In genomic region chr1:109254621-109255096, GRCh38 we compare ENCODE assay signal across 12 cellular contexts. TPM values are rescaled to one million over a fixed set of nuclear protein-coding genes. Genes with fewer than 3 reads are reported as not detected.
A peak's percentile ranks its signal among the peaks of the same experiment; 100 is the strongest.
DNase-seq lines count a peak whose midpoint lies in the region; ATAC-seq, FAIRE-seq and TF ChIP-seq lines count a peak whose summit lies in the region.
"Had no signal": no experiment of that assay in that cellular context is flagged by ENCODE, and none has a peak within 500 bp of the region (broad histone marks: within the 10 kb centered on the region; RNA-seq: fewer than 3 reads in every experiment).

No MANE protein-coding gene starts in this region.

- no peak for TF ChIP-seq CTCF in H9 (conservative IDR thresholded peaks at IDR 0.05)
- TF ChIP-seq CTCF in astrocyte (IDR thresholded peaks at IDR 0.05; ENCODE audit: insufficient read depth, low read depth, low read length), result no peak
- TF ChIP-seq CTCF in kidney (IDR thresholded peaks at IDR 0.05; ENCODE audit: borderline replicate concordance, extremely low read depth, insufficient read depth), result no peak

- H3K9me3 Mint-ChIP-seq in H9 (peaks cover 14 to 21% of the 10 kb centered on the region in 2 experiments), astrocyte (ENCODE audit: unreplicated experiment) (no peaks in the 10 kb centered on the region)

- ATAC-seq in GM18498 (IDR thresholded peaks at IDR 0.05; ENCODE audit: unreplicated experiment), result no peak

- no peaks in the 10 kb centered on the region for H3K9me3 ChIP-seq in H9 (ENCODE audit: control insufficient read depth, low read depth, low read length)
- no peaks in the 10 kb centered on the region for H3K9me3 ChIP-seq in astrocyte (ENCODE audit: insufficient read depth, low read depth, low read length)
- H3K9me3 ChIP-seq in kidney (ENCODE audit: control insufficient read depth in 1 of 2, low read length in 2 of 2), result no peaks in the 10 kb centered on the region
- no peaks in the 10 kb centered on the region for H3K9me3 ChIP-seq in skeletal muscle tissue (ENCODE audit: control insufficient read depth in 3 of 3, low read length in 3 of 3)

- H4K8ac ChIP-seq in H9 (replicated peaks; ENCODE audit: insufficient read length, low read depth, low read length), result no peak overlapping the region

- no peak overlapping the region for H3K4ac ChIP-seq in H9 (ENCODE audit: low read depth, low read length)

- H2BK5ac ChIP-seq in H9 (ENCODE audit: insufficient read length, low read length), result no peak overlapping the region

- H4K5ac ChIP-seq in H9 (ENCODE audit: insufficient read length, low read depth, low read length), result no peak overlapping the region

- H3K4me1 Mint-ChIP-seq in H9 (peaks cover 43 to 53% of the 10 kb centered on the region in 2 experiments), astrocyte (ENCODE audit: low read depth, unreplicated experiment) (peaks cover 13% of the 10 kb centered on the region)

- no peak overlapping the region for H3K4me3 ChIP-seq in astrocyte (ENCODE audit: insufficient read depth, low read depth, low read length)
- H3K4me3 ChIP-seq in kidney (ENCODE audit: low read length in 2 of 2), result peak overlapping the region in 1 of 2 donors; percentile 3
- peak overlapping the region in 1 of 3 donors; percentile 36 for H3K4me3 ChIP-seq in skeletal muscle tissue (ENCODE audit: low read length in 3 of 3)

- H3K23me2 ChIP-seq in H9 (ENCODE audit: insufficient read length, low read depth, low read length, poor library complexity, severe bottlenecking), result peaks cover 5% of the 10 kb centered on the region

- in situ Hi-C loops in G401 (cut with HindIII; ENCODE audit: low sequenced_read_pairs), result no loop called here

- H2BK15ac ChIP-seq in H9 (ENCODE audit: low read depth, low read length), result no peak overlapping the region; the same call in 1 of the 2 replicates

- H3K4me1 ChIP-seq in H9 (ENCODE audit: insufficient read depth, low read length) (no peaks in the 10 kb centered on the region; the same call in 1 of the 2 replicates), astrocyte (ENCODE audit: insufficient read depth, low read length) (peaks cover 26% of the 10 kb centered on the region), kidney (ENCODE audit: control insufficient read depth in 1 of 2, insufficient read depth in 1 of 2, low read depth in 1 of 2, low read length in 2 of 2) (peaks cover 17 to 34% of the 10 kb centered on the region in 2 donors), skeletal muscle tissue (ENCODE audit: control insufficient read depth in 3 of 3, insufficient read depth in 3 of 3, low read length in 3 of 3) (peaks cover 27 to 47% (median 32%) of the 10 kb centered on the region in 3 donors)

- H3K23ac ChIP-seq in H9 (ENCODE audit: insufficient read length, low read depth, low read length), result no peak overlapping the region

- H3K27ac ChIP-seq in H9 (ENCODE audit: insufficient read length, low read depth, low read length) (no peak overlapping the region), astrocyte (ENCODE audit: low read depth, low read length) (no peak overlapping the region), kidney (ENCODE audit: low read depth in 2 of 2, low read length in 2 of 2) (peak overlapping the region; percentile 85 to 91), skeletal muscle tissue (ENCODE audit: low read depth, low read length) (no peak overlapping the region)

- no CpG with 5 or more reads among the region's 7 CpGs for WGBS in H9 (ENCODE audit: extremely low coverage, insufficient read length, low lambda C conversion rate)

- no peak for FAIRE-seq in astrocyte (lab: Jason Lieb, UNC)
- no peak for FAIRE-seq in kidney (lab: Jason Lieb, UNC)

- H4K91ac ChIP-seq in H9 (ENCODE audit: insufficient read length, low read depth, low read length), result no peak overlapping the region

- no peak overlapping the region for H2AK5ac ChIP-seq in H9 (ENCODE audit: insufficient read length, low read length)

- H3K4me3 Mint-ChIP-seq in H9 (peak overlapping the region; percentile 41 to 67; a peak in 2 of 5 replicates), astrocyte (ENCODE audit: unreplicated experiment) (no peak overlapping the region)

- no peak overlapping the region for H2BK20ac ChIP-seq in H9 (ENCODE audit: low read depth, low read length, poor library complexity, severe bottlenecking)

- H3K27ac Mint-ChIP-seq in H9 (no peak overlapping the region; a peak in 2 of 7 replicates), astrocyte (ENCODE audit: unreplicated experiment) (peak overlapping the region; percentile 41)

- H3K56ac ChIP-seq in H9 (ENCODE audit: insufficient read length, low read depth, low read length), result no peak overlapping the region

- H3K18ac ChIP-seq in H9 (ENCODE audit: insufficient read length, low read depth, low read length), result peak overlapping the region; percentile 58

- no peak overlapping the region for H3T11ph ChIP-seq in H9 (ENCODE audit: low read length)

- no peaks in the 10 kb centered on the region for H3K79me1 ChIP-seq in H9 (ENCODE audit: insufficient read depth, low read depth, low read length, poor library complexity, severe bottlenecking)

- H4K20me1 ChIP-seq in H9 (ENCODE audit: control insufficient read depth, insufficient read depth, insufficient read length), result no peaks in the 10 kb centered on the region
- H4K20me1 ChIP-seq in astrocyte (ENCODE audit: insufficient read depth, low read length), result no peaks in the 10 kb centered on the region

- DNase-seq in H9 (no peak), astrocyte (ENCODE audit: low read depth) (no peak), kidney (peak; percentile 84), G401 (ENCODE audit: low spot score) (no peak)
- no peak for DNase-seq in activated T-cell treated with anti-CD3 and anti-CD28 coated beads, Interleukin-2, amount 50 U/mL, for 1 hour
- no peak for DNase-seq in NK-92 treated with Interleukin-12 subunit alpha and Interleukin-12 subunit beta, amount 100 ng/mL, for 24 hours (lab: John Stamatoyannopoulos, UW)
- DNase-seq: activated CD8-positive, alpha-beta memory T cell treated with anti-CD3 and anti-CD28 coated beads, Interleukin-2, amount 50 U/mL, for 4 hours; NCI-H2081; stimulated activated CD8-positive, alpha-beta memory T cell treated with anti-CD3 and anti-CD28 coated beads, Interleukin-4, amount 100 ng/mL, for 48 hours had no signal

- H3K36me3 ChIP-seq in astrocyte (ENCODE audit: insufficient read depth, low read length) (no peaks in the 10 kb centered on the region), kidney (ENCODE audit: control insufficient read depth in 1 of 2, insufficient read depth in 2 of 2, low read length in 2 of 2) (no peaks in the 10 kb centered on the region), skeletal muscle tissue (ENCODE audit: control insufficient read depth in 3 of 3, insufficient read depth in 3 of 3, low read length in 3 of 3) (peaks cover 0 to 6% (median 2%) of the 10 kb centered on the region in 3 donors)

- H3K27me3 ChIP-seq in H9 (ENCODE audit: insufficient read depth, low read length) (peaks cover 4% of the 10 kb centered on the region; the same call in 1 of the 2 replicates), astrocyte (ENCODE audit: insufficient read depth, low read length) (no peaks in the 10 kb centered on the region), skeletal muscle tissue (ENCODE audit: control insufficient read depth in 3 of 3, insufficient read depth in 3 of 3, low read length in 3 of 3) (peaks cover 0 to 3% (median 0%) of the 10 kb centered on the region in 3 donors)

- H2AFZ ChIP-seq in H9 (ENCODE audit: low read length) (no peak overlapping the region), astrocyte (ENCODE audit: low read depth, low read length) (peak overlapping the region; percentile 19)

- peaks cover 25 to 40% (median 33%) of the 10 kb centered on the region in 3 experiments for H3K36me3 Mint-ChIP-seq in H9 (ENCODE audit: insufficient read depth in 1 of 3, low read depth in 3 of 3)
- peaks cover 9% of the 10 kb centered on the region for H3K36me3 Mint-ChIP-seq in astrocyte (ENCODE audit: low read depth, unreplicated experiment)

- H3K27me3 Mint-ChIP-seq in H9 (ENCODE audit: low read depth) (peaks cover 24% of the 10 kb centered on the region), astrocyte (ENCODE audit: low read depth, unreplicated experiment) (no peaks in the 10 kb centered on the region)

- intact Hi-C loops in kidney (cut with DNase I), result no loop called here

- H3K9ac ChIP-seq in H9 (ENCODE audit: extremely low read depth, insufficient read length, low read length) (no peak overlapping the region), astrocyte (ENCODE audit: low read length) (no peak overlapping the region), kidney (ENCODE audit: low read length in 2 of 2) (peak overlapping the region in 1 of 2 donors; percentile 51), skeletal muscle tissue (ENCODE audit: low read depth in 1 of 3, low read length in 3 of 3) (peak overlapping the region in 2 of 3 donors; percentile 6 to 60)

- H3K4me2 ChIP-seq in H9 (ENCODE audit: insufficient read depth, insufficient read length, low read length), result no peak overlapping the region
- H3K4me2 ChIP-seq in astrocyte (ENCODE audit: low read length), result peak overlapping the region; percentile 54

- H3K79me2 ChIP-seq in H9 (ENCODE audit: insufficient read depth, low read length), result no peaks in the 10 kb centered on the region; the same call in 1 of the 2 replicates
- peaks cover 4% of the 10 kb centered on the region for H3K79me2 ChIP-seq in astrocyte (ENCODE audit: insufficient read depth, low read length)

- H2BK120ac ChIP-seq in H9 (ENCODE audit: low read depth, low read length, poor library complexity, severe bottlenecking), result no peak overlapping the region

- H3K14ac ChIP-seq in H9 (ENCODE audit: insufficient read depth, low read length), result peak overlapping the region; percentile 54

- no peak overlapping the region for H2BK12ac ChIP-seq in H9 (ENCODE audit: insufficient read length, low read depth, low read length)

RNA-seq across cellular contexts. Expression of gene CELSR2, which starts 5.3 kb away (rescaled TPM):
- total RNA-seq in H9 (2021) (26.7 and 29.2 TPM in 2 replicates), astrocyte (8.5 and 10.0 TPM in 2 replicates), kidney (65.6 TPM), skeletal muscle tissue (1.6 TPM)
- polyA plus RNA-seq in kidney (ENCODE audit: insufficient read depth, low read depth, low replicate concordance), result 10.6 TPM
- total RNA-seq in G401 (2014; rRNA removed; shearing (Covaris generic)), result 4.2 and 5.0 TPM in 2 replicates

RNA-seq across cellular contexts. Expression of gene PSRC1, which starts 28.3 kb away (rescaled TPM):
- total RNA-seq in H9 (2021) (60.3 and 63.0 TPM in 2 replicates), astrocyte (4.5 and 7.7 TPM in 2 replicates), kidney (4.2 TPM), skeletal muscle tissue (1.6 TPM)
- polyA plus RNA-seq in kidney (ENCODE audit: insufficient read depth, low read depth, low replicate concordance), result 3.5 TPM
- 46.8 and 58.2 TPM in 2 replicates for total RNA-seq in G401 (2014; rRNA removed; shearing (Covaris generic))

RNA-seq across cellular contexts. Expression of gene SARS1, which starts 40.9 kb away (rescaled TPM):
- 139 and 144 TPM in 2 replicates for total RNA-seq in H9 (2021)
- 350 and 355 TPM in 2 replicates for total RNA-seq in astrocyte
- total RNA-seq in kidney, result 181 TPM
- 114 TPM for polyA plus RNA-seq in kidney (ENCODE audit: insufficient read depth, low read depth, low replicate concordance)
- 87.7 TPM for total RNA-seq in skeletal muscle tissue
- total RNA-seq in G401 (2014; rRNA removed; shearing (Covaris generic)), result 205 and 214 TPM in 2 replicates

RNA-seq across cellular contexts. Expression of gene MYBPHL, which starts 52.2 kb away (rescaled TPM):
- total RNA-seq in H9 (2021) (0.59 and 1.1 TPM in 2 replicates), astrocyte (not detected in 2 replicates), kidney (0.19 TPM), skeletal muscle tissue (under 0.01 TPM)
- not detected for polyA plus RNA-seq in kidney (ENCODE audit: insufficient read depth, low read depth, low replicate concordance)
- total RNA-seq in G401 (2014; rRNA removed; shearing (Covaris generic)), result 0.18 TPM in 1 of 2 replicates, not detected in the other
- total RNA-seq: T-helper 1 cell treated with Interleukin-12 subunit alpha and Interleukin-12 subunit beta and Interleukin-4 antibody, amounts not matched to agents 30 ng/mL and 1 ng/mL, for 36 hours had no signal

Comparison
In these comparisons a context has a peak if more than half of its experiments do, and no peak if none do; other contexts are left out.
1. H3K27ac ChIP-seq: peak in kidney (2 of 2); none in H9 (single experiment), astrocyte (single experiment) and skeletal muscle tissue (single experiment).
2. H3K9ac ChIP-seq: peak in skeletal muscle tissue (2 of 3); none in H9 (single experiment) and astrocyte (single experiment).